7 cellular contexts compared by ENCODE assay signal in genomic region chr12:87008785-87009184, GRCh38.
"Had no signal": no experiment of that assay in that cellular context is flagged by ENCODE, and none has a peak within 500 bp of the region (broad histone marks: within the 10 kb centered on the region; RNA-seq: fewer than 3 reads in every experiment).

No MANE protein-coding gene starts in this region.

- H3K27ac ChIP-seq: HL-60 had no signal

- ATAC-seq: HCT116 had no signal

- DNase-seq: GOT3, H7, HFFc6, KBM-7 had no signal

- H3K4me1 ChIP-seq: HAP-1 had no signal

- H3K9me3 ChIP-seq: HAP-1 had no signal

- H3K4me3 ChIP-seq: HAP-1 had no signal

- H3K36me3 ChIP-seq: HAP-1 had no signal
